ENCODE assay signal across 29 cellular contexts in genomic region chr2:113675885-113676284, GRCh38.
"Had no signal": no experiment of that assay in that cellular context is flagged by ENCODE, and none has a peak within 500 bp of the region (broad histone marks: within the 10 kb centered on the region; RNA-seq: fewer than 3 reads in every experiment).

No MANE protein-coding gene starts in this region.

- ATAC-seq: activated CD8-positive, alpha-beta memory T cell treated with anti-CD3 and anti-CD28 coated beads, Interleukin-2, amount 10 ng/mL, durations not matched to agents 7 days and 5 days; activated CD8-positive, alpha-beta T cell treated with anti-CD3 and anti-CD28 coated beads, Interleukin-2, amount 10 ng/mL, durations not matched to agents 7 days and 5 days; activated naive CD4-positive, alpha-beta T cell treated with anti-CD3 and anti-CD28 coated beads, Interleukin-2, amount 50 U/mL, for 72 hours; activated T-cell treated with anti-CD3 and anti-CD28 coated beads, Interleukin-2, amount 50 U/mL, for 72 hours; mucosa of descending colon; natural killer cell treated with Interleukin-12 subunit alpha and Interleukin-12 subunit beta and Interleukin-15 and Interleukin-18, amount 100 ng/mL, for 72 hours; upper lobe of right lung had no signal

- H3K9me3 Mint-ChIP-seq: activated naive CD4-positive, alpha-beta T cell treated with anti-CD3 and anti-CD28 coated beads, Interleukin-2, amount 50 U/mL, for 72 hours; activated T-cell treated with anti-CD3 and anti-CD28 coated beads, Interleukin-2, amount 50 U/mL, for 72 hours; central memory CD8-positive, alpha-beta T cell; natural killer cell treated with Interleukin-12 subunit alpha and Interleukin-12 subunit beta and Interleukin-15 and Interleukin-18, amount 100 ng/mL, for 72 hours had no signal

- DNase-seq: activated CD4-positive, alpha-beta T cell treated with anti-CD3 and anti-CD28 coated beads for 1 hour; activated CD8-positive, alpha-beta memory T cell treated with anti-CD3 and anti-CD28 coated beads, Interleukin-2, amount 10 ng/mL, durations not matched to agents 7 days and 5 days; activated CD8-positive, alpha-beta T cell treated with anti-CD3 and anti-CD28 coated beads, Interleukin-2, amount 10 ng/mL, durations not matched to agents 7 days and 5 days; activated naive CD4-positive, alpha-beta T cell; activated T-cell treated with anti-CD3 and anti-CD28 coated beads for 4 hours; activated T-cell treated with anti-CD3 and anti-CD28 coated beads, Interleukin-2, amount 50 U/mL, for 72 hours; dermis blood vessel endothelial cell; effector CD4-positive, alpha-beta T cell; esophagus squamous epithelium; hippocampal formation; immature natural killer cell; kidney; lower lobe of right lung; mucosa of descending colon; stimulated activated CD4-positive, alpha-beta T cell treated with anti-CD3 and anti-CD28 coated beads, Interleukin-15, amount 100 ng/mL, for 24 hours; stimulated activated CD4-positive, alpha-beta T cell treated with anti-CD3 and anti-CD28 coated beads, Interleukin-2, amount 100 ng/mL, for 24 hours; stimulated activated naive CD4-positive, alpha-beta T cell; T-helper 2 cell; tibial artery; upper lobe of right lung had no signal

- H3K4me3 ChIP-seq: breast epithelium, esophagus squamous epithelium, lower lobe of right lung, mucosa of descending colon, suprapubic skin, tibial artery, upper lobe of right lung had no signal

- H3K4me1 ChIP-seq: breast epithelium, esophagus squamous epithelium, lower lobe of right lung, suprapubic skin, tibial artery, upper lobe of right lung had no signal

- H3K4me3 Mint-ChIP-seq: activated CD8-positive, alpha-beta memory T cell treated with anti-CD3 and anti-CD28 coated beads, Interleukin-2, amount 10 ng/mL, durations not matched to agents 7 days and 5 days; activated CD8-positive, alpha-beta T cell treated with anti-CD3 and anti-CD28 coated beads, Interleukin-2, amount 10 ng/mL, durations not matched to agents 7 days and 5 days; activated T-cell treated with anti-CD3 and anti-CD28 coated beads, Interleukin-2, amount 50 U/mL, for 72 hours; central memory CD8-positive, alpha-beta T cell; immature natural killer cell; natural killer cell treated with Interleukin-12 subunit alpha and Interleukin-12 subunit beta and Interleukin-15 and Interleukin-18, amount 100 ng/mL, for 72 hours had no signal

- H3K36me3 Mint-ChIP-seq: activated CD8-positive, alpha-beta memory T cell treated with anti-CD3 and anti-CD28 coated beads, Interleukin-2, amount 10 ng/mL, durations not matched to agents 7 days and 5 days; activated naive CD4-positive, alpha-beta T cell treated with anti-CD3 and anti-CD28 coated beads, Interleukin-2, amount 50 U/mL, for 72 hours; natural killer cell treated with Interleukin-12 subunit alpha and Interleukin-12 subunit beta and Interleukin-15 and Interleukin-18, amount 100 ng/mL, for 72 hours had no signal

- FAIRE-seq: colon, endometrium, frontal cortex, kidney had no signal

- H3K36me3 ChIP-seq: breast epithelium, esophagus squamous epithelium, lower lobe of right lung, suprapubic skin, tibial artery, upper lobe of right lung had no signal

- H3K27me3 ChIP-seq: breast epithelium, esophagus squamous epithelium, suprapubic skin, tibial artery, upper lobe of right lung had no signal

- H3K27ac ChIP-seq: breast epithelium, epithelial cell of prostate, esophagus squamous epithelium, lower lobe of right lung, suprapubic skin, tibial artery, upper lobe of right lung had no signal

- H3K9me3 ChIP-seq: breast epithelium, esophagus squamous epithelium, lower lobe of right lung, mucosa of descending colon, suprapubic skin, tibial artery, upper lobe of right lung had no signal

- H3K27ac Mint-ChIP-seq: activated CD8-positive, alpha-beta memory T cell treated with anti-CD3 and anti-CD28 coated beads, Interleukin-2, amount 10 ng/mL, durations not matched to agents 7 days and 5 days; activated CD8-positive, alpha-beta T cell treated with anti-CD3 and anti-CD28 coated beads, Interleukin-2, amount 10 ng/mL, durations not matched to agents 7 days and 5 days; activated naive CD4-positive, alpha-beta T cell treated with anti-CD3 and anti-CD28 coated beads, Interleukin-2, amount 50 U/mL, for 72 hours; activated T-cell treated with anti-CD3 and anti-CD28 coated beads, Interleukin-2, amount 50 U/mL, for 72 hours; immature natural killer cell; natural killer cell treated with Interleukin-12 subunit alpha and Interleukin-12 subunit beta and Interleukin-15 and Interleukin-18, amount 100 ng/mL, for 72 hours had no signal

- H3K27me3 Mint-ChIP-seq: activated CD8-positive, alpha-beta memory T cell treated with anti-CD3 and anti-CD28 coated beads, Interleukin-2, amount 10 ng/mL, durations not matched to agents 7 days and 5 days; central memory CD8-positive, alpha-beta T cell had no signal
